Comparison of ENCODE assay signal across 1 cellular context in the genomic region with DNA sequence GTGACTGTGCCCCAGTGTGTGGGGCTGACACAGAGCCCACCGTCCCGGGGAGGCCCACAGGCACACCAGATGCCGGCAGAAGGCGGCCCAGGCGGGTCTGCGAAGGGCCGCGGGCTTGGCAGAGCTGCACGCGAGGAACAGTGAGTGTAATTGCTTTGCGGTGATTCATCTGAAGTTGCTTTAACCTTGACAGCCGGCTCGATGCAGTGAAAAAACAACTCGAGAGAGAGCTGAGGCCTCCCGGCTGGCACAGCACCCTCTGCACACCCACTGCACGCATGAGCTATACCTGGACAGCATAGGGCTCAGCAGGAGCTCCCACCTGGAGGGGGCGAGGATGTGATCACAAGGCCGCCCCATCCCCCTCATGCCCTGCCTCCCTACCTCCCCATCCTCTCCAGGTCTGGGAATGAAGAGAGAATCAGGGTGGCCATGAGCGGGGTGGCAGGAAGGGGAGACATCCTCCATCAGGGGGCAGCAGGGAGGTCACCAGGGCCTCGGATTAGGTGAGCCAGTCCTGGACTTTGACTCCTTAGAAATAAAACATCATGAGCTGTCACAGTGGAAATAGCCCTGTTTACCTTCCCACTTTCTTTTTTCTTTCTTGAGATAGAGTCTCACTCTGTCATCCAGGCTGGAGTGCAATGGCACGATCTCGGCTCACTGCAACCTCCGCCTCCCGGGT.
TF ChIP-seq lines count a peak whose summit lies in the region.

No MANE protein-coding gene starts in this region.

TF ChIP-seq in HepG2, 621 proteins besides CTCF, POLR2A, EP300 and RAD21 (continued from another document):
- TF ChIP-seq IRF2 (CRISPR knock-in tag; IDR thresholded peaks at IDR 0.05): no peak
- TF ChIP-seq, protein P1, sequence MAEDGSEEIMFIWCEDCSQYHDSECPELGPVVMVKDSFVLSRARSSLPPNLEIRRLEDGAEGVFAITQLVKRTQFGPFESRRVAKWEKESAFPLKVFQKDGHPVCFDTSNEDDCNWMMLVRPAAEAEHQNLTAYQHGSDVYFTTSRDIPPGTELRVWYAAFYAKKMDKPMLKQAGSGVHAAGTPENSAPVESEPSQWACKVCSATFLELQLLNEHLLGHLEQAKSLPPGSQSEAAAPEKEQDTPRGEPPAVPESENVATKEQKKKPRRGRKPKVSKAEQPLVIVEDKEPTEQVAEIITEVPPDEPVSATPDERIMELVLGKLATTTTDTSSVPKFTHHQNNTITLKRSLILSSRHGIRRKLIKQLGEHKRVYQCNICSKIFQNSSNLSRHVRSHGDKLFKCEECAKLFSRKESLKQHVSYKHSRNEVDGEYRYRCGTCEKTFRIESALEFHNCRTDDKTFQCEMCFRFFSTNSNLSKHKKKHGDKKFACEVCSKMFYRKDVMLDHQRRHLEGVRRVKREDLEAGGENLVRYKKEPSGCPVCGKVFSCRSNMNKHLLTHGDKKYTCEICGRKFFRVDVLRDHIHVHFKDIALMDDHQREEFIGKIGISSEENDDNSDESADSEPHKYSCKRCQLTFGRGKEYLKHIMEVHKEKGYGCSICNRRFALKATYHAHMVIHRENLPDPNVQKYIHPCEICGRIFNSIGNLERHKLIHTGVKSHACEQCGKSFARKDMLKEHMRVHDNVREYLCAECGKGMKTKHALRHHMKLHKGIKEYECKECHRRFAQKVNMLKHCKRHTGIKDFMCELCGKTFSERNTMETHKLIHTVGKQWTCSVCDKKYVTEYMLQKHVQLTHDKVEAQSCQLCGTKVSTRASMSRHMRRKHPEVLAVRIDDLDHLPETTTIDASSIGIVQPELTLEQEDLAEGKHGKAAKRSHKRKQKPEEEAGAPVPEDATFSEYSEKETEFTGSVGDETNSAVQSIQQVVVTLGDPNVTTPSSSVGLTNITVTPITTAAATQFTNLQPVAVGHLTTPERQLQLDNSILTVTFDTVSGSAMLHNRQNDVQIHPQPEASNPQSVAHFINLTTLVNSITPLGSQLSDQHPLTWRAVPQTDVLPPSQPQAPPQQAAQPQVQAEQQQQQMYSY (CRISPR knock-in tag; IDR thresholded peaks at IDR 0.05): no peak
- TF ChIP-seq, protein P2, sequence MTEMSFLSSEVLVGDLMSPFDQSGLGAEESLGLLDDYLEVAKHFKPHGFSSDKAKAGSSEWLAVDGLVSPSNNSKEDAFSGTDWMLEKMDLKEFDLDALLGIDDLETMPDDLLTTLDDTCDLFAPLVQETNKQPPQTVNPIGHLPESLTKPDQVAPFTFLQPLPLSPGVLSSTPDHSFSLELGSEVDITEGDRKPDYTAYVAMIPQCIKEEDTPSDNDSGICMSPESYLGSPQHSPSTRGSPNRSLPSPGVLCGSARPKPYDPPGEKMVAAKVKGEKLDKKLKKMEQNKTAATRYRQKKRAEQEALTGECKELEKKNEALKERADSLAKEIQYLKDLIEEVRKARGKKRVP (CRISPR knock-in tag; IDR thresholded peaks at IDR 0.05): no peak
- TF ChIP-seq NR2F1 (CRISPR knock-in tag; IDR thresholded peaks at IDR 0.05): 0 out of 4 replicates have a peak, but pooled peaks of 1 of the 2 experiments have one; percentile 35
- 0 out of 2 replicates have a peak, but pooled peaks have one; percentile 9 for TF ChIP-seq BCL6 (CRISPR knock-in tag; IDR thresholded peaks at IDR 0.05)
- TF ChIP-seq HNF4G (IDR thresholded peaks at IDR 0.05; ENCODE audit: borderline replicate concordance, low read depth, low read length): peak; percentile 74
- peak; percentile 63; the same call in 1 of the 2 replicates for TF ChIP-seq HNF4G (CRISPR knock-in tag; IDR thresholded peaks at IDR 0.05; ENCODE audit: borderline replicate concordance, low read depth)
- peak; percentile 40 for TF ChIP-seq STAG1 (CRISPR knock-in tag; IDR thresholded peaks at IDR 0.05)
- peak; percentile 65; the same call in 1 of the 2 replicates for TF ChIP-seq BHLHE40 (IDR thresholded peaks at IDR 0.05; ENCODE audit: low read length)
- 0 out of 4 replicates have a peak, but pooled peaks of 1 of the 2 experiments have one; percentile 23 for TF ChIP-seq KLF16 (CRISPR knock-in tag; IDR thresholded peaks at IDR 0.05)
- TF ChIP-seq CENPT (CRISPR knock-in tag; IDR thresholded peaks at IDR 0.05; ENCODE audit: low read depth): no peak
- no peak for TF ChIP-seq ZNF33A (CRISPR knock-in tag; IDR thresholded peaks at IDR 0.05; ENCODE audit: borderline replicate concordance)
- no peak for TF ChIP-seq NKX3-1 (CRISPR knock-in tag; IDR thresholded peaks at IDR 0.05)
- peak; percentile 100 for TF ChIP-seq PHF21A (CRISPR knock-in tag; IDR thresholded peaks at IDR 0.05)
- no peak for TF ChIP-seq ZNF282 (IDR thresholded peaks at IDR 0.05; ENCODE audit: partially characterized antibody)
- peak; percentile 98 for TF ChIP-seq HMG20B (CRISPR knock-in tag; conservative IDR thresholded peaks at IDR 0.05)
- TF ChIP-seq, protein P3, sequence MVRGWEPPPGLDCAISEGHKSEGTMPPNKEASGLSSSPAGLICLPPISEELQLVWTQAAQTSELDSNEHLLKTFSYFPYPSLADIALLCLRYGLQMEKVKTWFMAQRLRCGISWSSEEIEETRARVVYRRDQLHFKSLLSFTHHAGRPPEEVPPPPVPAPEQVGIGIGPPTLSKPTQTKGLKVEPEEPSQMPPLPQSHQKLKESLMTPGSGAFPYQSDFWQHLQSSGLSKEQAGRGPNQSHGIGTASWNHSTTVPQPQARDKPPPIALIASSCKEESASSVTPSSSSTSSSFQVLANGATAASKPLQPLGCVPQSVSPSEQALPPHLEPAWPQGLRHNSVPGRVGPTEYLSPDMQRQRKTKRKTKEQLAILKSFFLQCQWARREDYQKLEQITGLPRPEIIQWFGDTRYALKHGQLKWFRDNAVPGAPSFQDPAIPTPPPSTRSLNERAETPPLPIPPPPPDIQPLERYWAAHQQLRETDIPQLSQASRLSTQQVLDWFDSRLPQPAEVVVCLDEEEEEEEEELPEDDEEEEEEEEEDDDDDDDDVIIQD (CRISPR knock-in tag; IDR thresholded peaks at IDR 0.05; ENCODE audit: low read depth): 0 out of 2 replicates have a peak, but pooled peaks have one; percentile 21
- TF ChIP-seq MEIS2 (CRISPR knock-in tag; IDR thresholded peaks at IDR 0.05): 0 out of 2 replicates have a peak, but pooled peaks have one; percentile 16
- no peak for TF ChIP-seq MAFF (IDR thresholded peaks at IDR 0.05; ENCODE audit: low read depth, low read length)
- TF ChIP-seq ZNF563 (CRISPR knock-in tag; IDR thresholded peaks at IDR 0.05): peak; percentile 50; the same call in 1 of the 2 replicates
- TF ChIP-seq, protein P4, sequence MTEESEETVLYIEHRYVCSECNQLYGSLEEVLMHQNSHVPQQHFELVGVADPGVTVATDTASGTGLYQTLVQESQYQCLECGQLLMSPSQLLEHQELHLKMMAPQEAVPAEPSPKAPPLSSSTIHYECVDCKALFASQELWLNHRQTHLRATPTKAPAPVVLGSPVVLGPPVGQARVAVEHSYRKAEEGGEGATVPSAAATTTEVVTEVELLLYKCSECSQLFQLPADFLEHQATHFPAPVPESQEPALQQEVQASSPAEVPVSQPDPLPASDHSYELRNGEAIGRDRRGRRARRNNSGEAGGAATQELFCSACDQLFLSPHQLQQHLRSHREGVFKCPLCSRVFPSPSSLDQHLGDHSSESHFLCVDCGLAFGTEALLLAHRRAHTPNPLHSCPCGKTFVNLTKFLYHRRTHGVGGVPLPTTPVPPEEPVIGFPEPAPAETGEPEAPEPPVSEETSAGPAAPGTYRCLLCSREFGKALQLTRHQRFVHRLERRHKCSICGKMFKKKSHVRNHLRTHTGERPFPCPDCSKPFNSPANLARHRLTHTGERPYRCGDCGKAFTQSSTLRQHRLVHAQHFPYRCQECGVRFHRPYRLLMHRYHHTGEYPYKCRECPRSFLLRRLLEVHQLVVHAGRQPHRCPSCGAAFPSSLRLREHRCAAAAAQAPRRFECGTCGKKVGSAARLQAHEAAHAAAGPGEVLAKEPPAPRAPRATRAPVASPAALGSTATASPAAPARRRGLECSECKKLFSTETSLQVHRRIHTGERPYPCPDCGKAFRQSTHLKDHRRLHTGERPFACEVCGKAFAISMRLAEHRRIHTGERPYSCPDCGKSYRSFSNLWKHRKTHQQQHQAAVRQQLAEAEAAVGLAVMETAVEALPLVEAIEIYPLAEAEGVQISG (CRISPR knock-in tag; IDR thresholded peaks at IDR 0.05): 0 out of 2 replicates have a peak, but pooled peaks have one; percentile 24
- TF ChIP-seq, protein P5, sequence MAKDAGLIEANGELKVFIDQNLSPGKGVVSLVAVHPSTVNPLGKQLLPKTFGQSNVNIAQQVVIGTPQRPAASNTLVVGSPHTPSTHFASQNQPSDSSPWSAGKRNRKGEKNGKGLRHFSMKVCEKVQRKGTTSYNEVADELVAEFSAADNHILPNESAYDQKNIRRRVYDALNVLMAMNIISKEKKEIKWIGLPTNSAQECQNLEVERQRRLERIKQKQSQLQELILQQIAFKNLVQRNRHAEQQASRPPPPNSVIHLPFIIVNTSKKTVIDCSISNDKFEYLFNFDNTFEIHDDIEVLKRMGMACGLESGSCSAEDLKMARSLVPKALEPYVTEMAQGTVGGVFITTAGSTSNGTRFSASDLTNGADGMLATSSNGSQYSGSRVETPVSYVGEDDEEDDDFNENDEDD (CRISPR knock-in tag; IDR thresholded peaks at IDR 0.05; ENCODE audit: borderline replicate concordance): no peak
